ENCODE assay signal across 31 cellular contexts in genomic region chr9:38685535-38685934, GRCh38. TPM values are rescaled to one million over a fixed set of nuclear protein-coding genes. Genes with fewer than 3 reads are reported as not detected.
A peak's percentile ranks its signal among the peaks of the same experiment; 100 is the strongest.
DNase-seq lines count a peak whose midpoint lies in the region; ATAC-seq and TF ChIP-seq lines count a peak whose summit lies in the region.
"Had no signal": no experiment of that assay in that cellular context is flagged by ENCODE, and none has a peak within 500 bp of the region (broad histone marks: within the 10 kb centered on the region; RNA-seq: fewer than 3 reads in every experiment).

No MANE protein-coding gene starts in this region.

- H3K27ac ChIP-seq in heart left ventricle (no peak overlapping the region), caudate nucleus (ENCODE audit: low read depth, low read length) (peak overlapping the region; percentile 87), layer of hippocampus (ENCODE audit: low read depth, low read length) (peak overlapping the region; percentile 84)
- H3K27ac ChIP-seq: 22Rv1, body of pancreas, colonic mucosa, parathyroid adenoma, SJCRH30 had no signal

- H3K4me1 ChIP-seq in heart left ventricle, result peaks cover 0 to 26% (median 3%) of the 10 kb centered on the region in 12 donors
- H3K4me1 ChIP-seq: colonic mucosa had no signal

- H3K4me3 ChIP-seq in heart left ventricle, result no peak overlapping the region
- H3K4me3 ChIP-seq: body of pancreas, colonic mucosa, SJCRH30 had no signal

- H3K4me3 Mint-ChIP-seq in stimulated activated naive B cell treated with anti-CD40 and anti-IgM and Interleukin-4, amounts not matched to agents 10 μg/mL and 1 μg/mL and 100 μg/mL, for 72 hours, result no peak overlapping the region
- H3K4me3 Mint-ChIP-seq: activated CD4-positive, alpha-beta memory T cell treated with anti-CD3 and anti-CD28 coated beads for 36 hours; CD8-positive, alpha-beta memory T cell; stimulated activated naive CD8-positive, alpha-beta T cell treated with anti-CD3 and anti-CD28 coated beads, Interleukin-15, Interleukin-2, amounts not matched to agents 100 ng/mL and 50 ng/mL, for 24 hours; type B pancreatic cell had no signal

- POLR2A ChIA-PET in HEK293T (lab: Yijun Ruan, JAX), result no interaction called here

- H3K27me3 ChIP-seq in heart left ventricle, result peaks cover 0 to 4% (median 0%) of the 10 kb centered on the region in 9 donors
- H3K27me3 ChIP-seq in layer of hippocampus (ENCODE audit: control insufficient read depth, insufficient read depth, low read length), result no peaks in the 10 kb centered on the region
- H3K27me3 ChIP-seq: body of pancreas, colonic mucosa, SJCRH30 had no signal

- peak; percentile 74 for ATAC-seq in Right ventricle myocardium inferior
- no peak for ATAC-seq in heart left ventricle
- ATAC-seq in stimulated activated naive B cell treated with anti-CD40 and anti-IgM and Interleukin-4, amounts not matched to agents 10 μg/mL and 1 μg/mL and 100 μg/mL, for 72 hours (replicated peaks), result no peak
- no peak for ATAC-seq in GM18907 (IDR thresholded peaks at IDR 0.05; ENCODE audit: unreplicated experiment)
- ATAC-seq: activated CD4-positive, CD25-positive, alpha-beta regulatory T cell treated with anti-CD3 and anti-CD28 coated beads, Interleukin-2, amount 50 U/mL, for 24 hours; body of pancreas; left colon; naive thymus-derived CD8-positive, alpha-beta T cell; Panc1 had no signal

- intact Hi-C loops in Right ventricle myocardium inferior (cut with DNase I), result no loop called here
- intact Hi-C loops in heart left ventricle (cut with DNase I), result loop anchor here in 3 of 10 donors (2.0 to 10.0 kb wide), 4 partner anchors 25 to 69 kb away; partner anchors contain the start of gene ANKRD18A (in 1 of the 3)

- H3K36me3 ChIP-seq in heart left ventricle, result no peaks in the 10 kb centered on the region
- H3K36me3 ChIP-seq: colonic mucosa, SJCRH30 had no signal

- no peak for TF ChIP-seq CTCF in heart left ventricle (IDR thresholded peaks at IDR 0.05)

- H3K36me3 Mint-ChIP-seq in stimulated activated naive B cell treated with anti-CD40 and anti-IgM and Interleukin-4, amounts not matched to agents 10 μg/mL and 1 μg/mL and 100 μg/mL, for 72 hours, result no peaks in the 10 kb centered on the region
- H3K36me3 Mint-ChIP-seq: activated CD4-positive, alpha-beta memory T cell treated with anti-CD3 and anti-CD28 coated beads for 36 hours; CD8-positive, alpha-beta memory T cell; naive thymus-derived CD8-positive, alpha-beta T cell; type B pancreatic cell had no signal

- CTCF ChIA-PET in HEK293T (lab: Yijun Ruan, JAX), result no interaction called here

- no peaks in the 10 kb centered on the region for H3K9me3 Mint-ChIP-seq in stimulated activated naive B cell treated with anti-CD40 and anti-IgM and Interleukin-4, amounts not matched to agents 10 μg/mL and 1 μg/mL and 100 μg/mL, for 72 hours
- H3K9me3 Mint-ChIP-seq: activated CD4-positive, alpha-beta memory T cell treated with anti-CD3 and anti-CD28 coated beads for 36 hours; CD8-positive, alpha-beta memory T cell; naive thymus-derived CD8-positive, alpha-beta T cell; stimulated activated naive CD8-positive, alpha-beta T cell treated with anti-CD3 and anti-CD28 coated beads, Interleukin-15, Interleukin-2, amounts not matched to agents 100 ng/mL and 50 ng/mL, for 24 hours; type B pancreatic cell had no signal

- DNase-seq in Right ventricle myocardium inferior (ENCODE audit: missing footprints), result no peak
- DNase-seq in heart left ventricle, result no peak
- DNase-seq in caudate nucleus (lab: John Stamatoyannopoulos, UW), result peak in 35 of 61 donors; percentile 7 to 76 (median 36)
- DNase-seq in superior temporal gyrus (ENCODE audit: extremely low spot score), result peak; percentile 93
- no peak for DNase-seq in stimulated activated naive B cell treated with anti-CD40 and anti-IgM and Interleukin-4, amounts not matched to agents 10 μg/mL and 1 μg/mL and 100 μg/mL, for 72 hours
- no peak for DNase-seq in HEK293T (ENCODE audit: extremely low spot score)
- DNase-seq: activated CD4-positive, alpha-beta memory T cell treated with anti-CD3 and anti-CD28 coated beads for 36 hours; activated CD8-positive, alpha-beta memory T cell treated with anti-CD3 and anti-CD28 coated beads, Interleukin-2, amount 50 U/mL, for 48 hours; activated effector memory CD4-positive, alpha-beta T cell treated with Interleukin-2 at 50 U/mL for 16 hours; body of pancreas; CD8-positive, alpha-beta memory T cell; colonic mucosa; GDM1; Karpas-422; left colon; MV-4-11; naive thymus-derived CD8-positive, alpha-beta T cell; NCI-H2171 treated with DMSO at 0.1 percent for 48 hours; NCI-H524 treated with DMSO at 0.1 percent for 48 hours; SJCRH30; stimulated activated CD4-positive, alpha-beta T cell treated with anti-CD3 and anti-CD28 coated beads, Interleukin-15, amount 100 ng/mL, for 24 hours; T-helper 1 cell had no signal

- no peak overlapping the region for H3K27ac Mint-ChIP-seq in stimulated activated naive B cell treated with anti-CD40 and anti-IgM and Interleukin-4, amounts not matched to agents 10 μg/mL and 1 μg/mL and 100 μg/mL, for 72 hours
- H3K27ac Mint-ChIP-seq: activated CD4-positive, alpha-beta memory T cell treated with anti-CD3 and anti-CD28 coated beads for 36 hours; CD8-positive, alpha-beta memory T cell; naive thymus-derived CD8-positive, alpha-beta T cell; stimulated activated naive CD8-positive, alpha-beta T cell treated with anti-CD3 and anti-CD28 coated beads, Interleukin-15, Interleukin-2, amounts not matched to agents 100 ng/mL and 50 ng/mL, for 24 hours; type B pancreatic cell had no signal

- H3K4me1 Mint-ChIP-seq in stimulated activated naive B cell treated with anti-CD40 and anti-IgM and Interleukin-4, amounts not matched to agents 10 μg/mL and 1 μg/mL and 100 μg/mL, for 72 hours, result peaks cover 0 to 4% of the 10 kb centered on the region in 2 donors
- H3K4me1 Mint-ChIP-seq: CD8-positive, alpha-beta memory T cell had no signal

- 71 to 85% (median 74%) methylated on average over 2 of the region's 2 CpGs for WGBS in heart left ventricle, 4 donors

- no peak for TF ChIP-seq POLR2A in heart left ventricle (IDR thresholded peaks at IDR 0.05)

- peaks cover 6 to 14% of the 10 kb centered on the region in 2 donors for H3K27me3 Mint-ChIP-seq in stimulated activated naive B cell treated with anti-CD40 and anti-IgM and Interleukin-4, amounts not matched to agents 10 μg/mL and 1 μg/mL and 100 μg/mL, for 72 hours
- H3K27me3 Mint-ChIP-seq: stimulated activated naive CD8-positive, alpha-beta T cell treated with anti-CD3 and anti-CD28 coated beads, Interleukin-15, Interleukin-2, amounts not matched to agents 100 ng/mL and 50 ng/mL, for 24 hours had no signal

- no peaks in the 10 kb centered on the region for H3K9me3 ChIP-seq in heart left ventricle
- H3K9me3 ChIP-seq: body of pancreas, colonic mucosa, SJCRH30 had no signal

TF ChIP-seq in HEK293T, 16 proteins besides CTCF, POLR2A, EP300 and RAD21:
- TF ChIP-seq FOXM1 (IDR thresholded peaks at IDR 0.05; ENCODE audit: borderline replicate concordance) (no peak), PKNOX1 (IDR thresholded peaks at IDR 0.05) (no peak), ARNT (IDR thresholded peaks at IDR 0.05) (no peak), FOXK2 (IDR thresholded peaks at IDR 0.05) (no peak), SP1 (IDR thresholded peaks at IDR 0.05) (no peak), CTBP1 (IDR thresholded peaks at IDR 0.05; ENCODE audit: borderline replicate concordance) (no peak), ELF4 (IDR thresholded peaks at IDR 0.05) (no peak), SUZ12 (IDR thresholded peaks at IDR 0.05) (no peak), BHLHE40 (IDR thresholded peaks at IDR 0.05; ENCODE audit: borderline replicate concordance) (no peak), L3MBTL2 (conservative IDR thresholded peaks at IDR 0.05) (no peak)
TF ChIP-seq in HEK293T: peak in this region for 0.

RNA-seq across cellular contexts. Expression of gene FAM240B, which starts 34.4 kb away (rescaled TPM):
- not detected for total RNA-seq in Right ventricle myocardium inferior
- total RNA-seq in heart left ventricle, result not detected
- not detected for polyA plus RNA-seq in heart left ventricle
- total RNA-seq: activated CD4-positive, alpha-beta memory T cell treated with anti-CD3 and anti-CD28 coated beads for 36 hours; body of pancreas; CD8-positive, alpha-beta memory T cell; colonic mucosa; glomerular endothelial cell; left colon; naive thymus-derived CD8-positive, alpha-beta T cell; SJCRH30 had no signal
- polyA plus RNA-seq: CD8-positive, alpha-beta memory T cell; naive thymus-derived CD8-positive, alpha-beta T cell had no signal

Comparison
In these comparisons a context has a peak if more than half of its experiments do, and no peak if none do; other contexts are left out.
1. DNase-seq: peak in caudate nucleus (35 of 61) and superior temporal gyrus (single experiment); none in Right ventricle myocardium inferior (single experiment), heart left ventricle (0 of 5), stimulated activated naive B cell treated with anti-CD40 and anti-IgM and Interleukin-4, amounts not matched to agents 10 μg/mL and 1 μg/mL and 100 μg/mL, for 72 hours (single experiment) and HEK293T (single experiment).
2. H3K27ac ChIP-seq: peak in caudate nucleus (single experiment) and layer of hippocampus (single experiment); none in heart left ventricle (0 of 12).